Comparison of ENCODE assay signal across 9 cellular contexts in genomic region chr14:58281969-58282368, GRCh38. TPM values are rescaled to one million over a fixed set of nuclear protein-coding genes. Genes with fewer than 3 reads are reported as not detected.
DNase-seq lines count a peak whose midpoint lies in the region; ATAC-seq, FAIRE-seq and TF ChIP-seq lines count a peak whose summit lies in the region.
"Had no signal": no experiment of that assay in that cellular context is flagged by ENCODE, and none has a peak within 500 bp of the region (broad histone marks: within the 10 kb centered on the region; RNA-seq: fewer than 3 reads in every experiment).

No MANE protein-coding gene starts in this region.

- no TSS peak for BruUV-seq in K562 (replicated peaks; lab: Mats Ljungman, UMichigan)

- peak overlapping the region in 1 of 2 experiments; percentile 44; a peak in 1 of 4 replicates for H3K9ac ChIP-seq in K562 (ENCODE audit: insufficient read depth in 1 of 2, low read depth in 2 of 2, low read length in 2 of 2)
- peak overlapping the region in 1 of 5 donors; percentile 11 for H3K9ac ChIP-seq in subcutaneous abdominal adipose tissue (ENCODE audit: low read length in 5 of 5)

- 47% methylated on average over 3 of the region's 3 CpGs for WGBS in K562 (ENCODE audit: insufficient coverage, low coverage, missing lambda C conversion rate)

- TF ChIP-seq RAD21 in K562 (CRISPR knock-in tag; conservative IDR thresholded peaks at IDR 0.05 in 1 of 2, IDR thresholded peaks at IDR 0.05 in 1 of 2), result no peak

- no peak for TF ChIP-seq EP300 in K562 (IDR thresholded peaks at IDR 0.05; ENCODE audit: low read length)

- H3K27me3 ChIP-seq in K562 (ENCODE audit: control insufficient read depth in 2 of 2, insufficient read depth in 2 of 2, low read length in 2 of 2) (no peaks in the 10 kb centered on the region), layer of hippocampus (ENCODE audit: control insufficient read depth, insufficient read depth, low read length) (no peaks in the 10 kb centered on the region), subcutaneous abdominal adipose tissue (ENCODE audit: control insufficient read depth in 5 of 5, insufficient read depth in 4 of 5, low read length in 5 of 5) (no peaks in the 10 kb centered on the region)

- H3K4me2 ChIP-seq in K562 (ENCODE audit: insufficient read depth, low read length), result no peak overlapping the region

- H3K79me2 ChIP-seq in K562 (ENCODE audit: control insufficient read depth, insufficient read depth, low read length), result peaks cover 71% of the 10 kb centered on the region

- CTCF ChIA-PET in K562 (lab: Yijun Ruan, JAX; ENCODE audit: low intra/inter-chr PET ratio), result no interaction called here

- peaks cover 81% of the 10 kb centered on the region for H3K36me3 ChIP-seq in K562 (ENCODE audit: control insufficient read depth, insufficient read depth, low read length)
- peaks cover 15 to 53% (median 30%) of the 10 kb centered on the region in 5 donors for H3K36me3 ChIP-seq in subcutaneous abdominal adipose tissue (ENCODE audit: control insufficient read depth in 5 of 5, insufficient read depth in 5 of 5, low read length in 5 of 5)

- no peak for TF ChIP-seq CTCF in K562 (IDR thresholded peaks at IDR 0.05 in 2 of 3, conservative IDR thresholded peaks at IDR 0.05 in 1 of 3; ENCODE audit: insufficient read depth in 2 of 3, low read depth in 1 of 3, low read length in 3 of 3)

- H3K27ac ChIP-seq in K562 (ENCODE audit: extremely low read depth, low read depth, low read length), result peak overlapping the region; percentile 84; the same call in 2 of the 3 replicates
- peak overlapping the region; percentile 76 for H3K27ac ChIP-seq in layer of hippocampus (ENCODE audit: low read depth, low read length)
- peak overlapping the region; percentile 84 for H3K27ac ChIP-seq in subcutaneous abdominal adipose tissue (ENCODE audit: low read depth, low read length)

- POLR2A ChIA-PET in K562 (lab: Yijun Ruan, JAX), result no interaction called here

- DNase-seq in RCC 7860 (ENCODE audit: low spot score) (peak; percentile 90), K562 (ENCODE audit: extremely low read depth in 1 of 4, low spot score in 3 of 4) (no peak), iPS-NIHi11 (ENCODE audit: low spot score) (no peak)
- no peak for DNase-seq in stimulated activated CD4-positive, alpha-beta T cell treated with anti-CD3 and anti-CD28 coated beads, Interleukin-1b, Interleukin-23, amount 100 ng/mL, for 48 hours
- DNase-seq: activated CD8-positive, alpha-beta memory T cell treated with anti-CD3 and anti-CD28 coated beads, Interleukin-2, amount 50 U/mL, for 48 hours; stimulated activated CD4-positive, alpha-beta T cell treated with anti-CD3 and anti-CD28 coated beads, Interleukin-12 subunit alpha, Interleukin-12 subunit beta, amount 100 ng/mL, for 4 hours had no signal

- no peak overlapping the region for H2AFZ ChIP-seq in K562 (ENCODE audit: low read depth, low read length)

- H3K9me1 ChIP-seq in K562 (ENCODE audit: control insufficient read depth, insufficient read depth, low read length), result no peaks in the 10 kb centered on the region

- H3K9me3 ChIP-seq in K562 (replicated peaks; ENCODE audit: control insufficient read depth, insufficient read depth, low read depth, low read length), result no peaks in the 10 kb centered on the region
- H3K9me3 ChIP-seq in subcutaneous abdominal adipose tissue (ENCODE audit: control insufficient read depth in 5 of 5, low read length in 5 of 5), result no peaks in the 10 kb centered on the region

- peaks cover 0 to 25% of the 10 kb centered on the region in 2 experiments; a peak in 4 of 5 replicates for H3K4me1 ChIP-seq in K562 (replicated peaks in 1 of 2; ENCODE audit: control insufficient read depth in 2 of 2, insufficient read depth in 2 of 2, low read length in 2 of 2)
- peaks cover 0 to 18% (median 15%) of the 10 kb centered on the region in 5 donors for H3K4me1 ChIP-seq in subcutaneous abdominal adipose tissue (ENCODE audit: control insufficient read depth in 5 of 5, insufficient read depth in 5 of 5, low read length in 5 of 5)

- intact Hi-C loops in K562 (cut with micrococcal nuclease), result no loop called here

- no peak overlapping the region for H3K4me3 ChIP-seq in K562
- no peak overlapping the region for H3K4me3 ChIP-seq in subcutaneous abdominal adipose tissue (ENCODE audit: low read depth in 1 of 5, low read length in 5 of 5)

- FAIRE-seq in RCC 7860 (lab: Jason Lieb, UNC) (peak; percentile 94), K562 (lab: Jason Lieb, UNC) (no peak)

- H4K20me1 ChIP-seq in K562 (replicated peaks; ENCODE audit: control insufficient read depth, insufficient read depth, low read length), result peaks cover 6% of the 10 kb centered on the region

- ATAC-seq in K562, result no peak
- no peak for ATAC-seq in HG03460 (IDR thresholded peaks at IDR 0.05; ENCODE audit: unreplicated experiment)

- in situ Hi-C loops in K562 (cut with MboI), result no loop called here

- TF ChIP-seq POLR2A in K562 (conservative IDR thresholded peaks at IDR 0.05), result no peak

TF ChIP-seq in K562, 482 proteins besides CTCF, POLR2A, EP300 and RAD21 (continues in another document):
- TF ChIP-seq XRCC5 (IDR thresholded peaks at IDR 0.05; ENCODE audit: low read depth, low read length) (no peak), SMARCE1 (IDR thresholded peaks at IDR 0.05) (no peak), FOXK1 (CRISPR knock-in tag; IDR thresholded peaks at IDR 0.05; ENCODE audit: borderline replicate concordance) (no peak), PTTG1 (tag; IDR thresholded peaks at IDR 0.05; ENCODE audit: low read depth) (no peak), CEBPG (CRISPR knock-in tag; IDR thresholded peaks at IDR 0.05) (no peak), CEBPG (tag; conservative IDR thresholded peaks at IDR 0.05 in 1 of 2, IDR thresholded peaks at IDR 0.05 in 1 of 2) (no peak), ZNF584 (CRISPR knock-in tag; IDR thresholded peaks at IDR 0.05; ENCODE audit: low read depth) (no peak), GTF2E2 (tag; IDR thresholded peaks at IDR 0.05) (no peak), MTF1 (CRISPR knock-in tag; IDR thresholded peaks at IDR 0.05; ENCODE audit: borderline replicate concordance) (no peak), U2AF1 (optimal IDR thresholded peaks at IDR 0.05; ENCODE audit: low read depth, low read length) (no peak), GTF2A2 (tag; IDR thresholded peaks at IDR 0.05) (no peak), GABPA (tag; conservative IDR thresholded peaks at IDR 0.05; ENCODE audit: low read depth) (no peak), CCNT2 (IDR thresholded peaks at IDR 0.05; ENCODE audit: borderline replicate concordance, extremely low read depth, insufficient read length, low read depth, low read length) (no peak), ZNF282 (CRISPR knock-in tag; IDR thresholded peaks at IDR 0.05) (no peak), KAT7 (CRISPR knock-in tag; IDR thresholded peaks at IDR 0.05; ENCODE audit: borderline replicate concordance) (no peak), SIX5 (IDR thresholded peaks at IDR 0.05; ENCODE audit: borderline replicate concordance in 1 of 2, insufficient read depth in 1 of 2, low read depth in 1 of 2, low read length in 2 of 2) (no peak), ZNF12 (CRISPR knock-in tag; IDR thresholded peaks at IDR 0.05) (no peak), PHF21A (IDR thresholded peaks at IDR 0.05; ENCODE audit: borderline replicate concordance, low read depth) (no peak)

RNA-seq across cellular contexts. Expression of gene ARID4A, which starts 16.4 kb away (rescaled TPM):
- 15.6 and 79.0 TPM in 2 replicates for total RNA-seq in K562 (2011; cell fraction: chromatin; rRNA removed; ENCODE audit: low replicate concordance)
- 8.3 and 13.4 TPM in 2 replicates for total RNA-seq in K562 (2011; cell fraction: nucleolus; rRNA removed)
- 18.1 and 23.6 TPM in 2 replicates for total RNA-seq in K562 (2011; cell fraction: nucleoplasm; rRNA removed)
- total RNA-seq in K562 (2014; rRNA removed) (6.5 and 6.9 TPM in 2 replicates), K562 (2014; rRNA removed; fragmentation: Illumina TruSeq; extraction: Trizol) (9.5 and 11.9 TPM in 2 replicates), K562 (2015; rRNA removed; fragmentation: Illumina TruSeq; extraction: Trizol) (8.4 and 8.7 TPM in 2 replicates), K562 (2021) (8.4 and 11.5 TPM in 2 replicates)
- polyA plus RNA-seq in K562 (2011; rRNA removed) (7.3 and 9.0 TPM in 2 replicates), K562 (2014; fragmentation: Illumina TruSeq; extraction: Trizol) (7.4 and 9.4 TPM in 2 replicates), K562 (2014; fragmentation: Nextera tagmentation; extraction: Ambion mirVana) (1 to 10 TPM; 2.4 to 2.8 TPM), K562 (2014; rRNA removed) (7.1 and 7.5 TPM in 2 replicates)
- 1.7 and 2.9 TPM in 2 replicates for polyA plus RNA-seq in K562 (2011; cell fraction: cytosol; rRNA removed)
- 8.6 and 15.2 TPM in 2 replicates for polyA plus RNA-seq in K562 (2011; cell fraction: nucleus; rRNA removed)
- 5.5 and 5.7 TPM in 2 replicates for polyA plus RNA-seq in K562 (2012)
- polyA minus RNA-seq in K562 (2011; rRNA and poly(A)+ RNA removed), result 37.9 and 46.4 TPM in 2 replicates
- polyA minus RNA-seq in K562 (2011; cell fraction: cytosol; rRNA and poly(A)+ RNA removed), result 4.4 and 5.8 TPM in 2 replicates
- 16.8 and 36.8 TPM in 2 replicates for polyA minus RNA-seq in K562 (2011; cell fraction: nucleus; rRNA and poly(A)+ RNA removed)

RNA-seq across cellular contexts. Expression of gene PSMA3, which starts 37.3 kb away (rescaled TPM):
- 68.2 and 140 TPM in 2 replicates for total RNA-seq in K562 (2011; cell fraction: chromatin; rRNA removed; ENCODE audit: low replicate concordance)
- 57.9 and 63.4 TPM in 2 replicates for total RNA-seq in K562 (2011; cell fraction: nucleolus; rRNA removed)
- 93.2 and 97.3 TPM in 2 replicates for total RNA-seq in K562 (2011; cell fraction: nucleoplasm; rRNA removed)
- total RNA-seq in K562 (2014; rRNA removed) (119 and 142 TPM in 2 replicates), K562 (2014; rRNA removed; fragmentation: Illumina TruSeq; extraction: Trizol) (165 and 194 TPM in 2 replicates), K562 (2015; rRNA removed; fragmentation: Illumina TruSeq; extraction: Trizol) (124 and 129 TPM in 2 replicates), K562 (2021) (271 and 299 TPM in 2 replicates)
- polyA plus RNA-seq in K562 (2011; rRNA removed) (384 and 470 TPM in 2 replicates), K562 (2014; fragmentation: Illumina TruSeq; extraction: Trizol) (303 and 319 TPM in 2 replicates), K562 (2014; fragmentation: Nextera tagmentation; extraction: Ambion mirVana) (100 to 1,000 TPM; 667 to 786 TPM), K562 (2014; rRNA removed) (354 and 374 TPM in 2 replicates)
- polyA plus RNA-seq in K562 (2011; cell fraction: cytosol; rRNA removed), result 284 and 371 TPM in 2 replicates
- polyA plus RNA-seq in K562 (2011; cell fraction: nucleus; rRNA removed), result 81.2 and 125 TPM in 2 replicates
- 144 and 328 TPM in 2 replicates for polyA plus RNA-seq in K562 (2012)
- polyA minus RNA-seq in K562 (2011; rRNA and poly(A)+ RNA removed), result 276 and 302 TPM in 2 replicates
- 63.3 and 85.5 TPM in 2 replicates for polyA minus RNA-seq in K562 (2011; cell fraction: cytosol; rRNA and poly(A)+ RNA removed)
- 34.9 and 63.1 TPM in 2 replicates for polyA minus RNA-seq in K562 (2011; cell fraction: nucleus; rRNA and poly(A)+ RNA removed)
